15 cellular contexts compared by ENCODE assay signal in genomic region chr10:70586348-70586930, GRCh38. TPM values are rescaled to one million over a fixed set of nuclear protein-coding genes. Genes with fewer than 3 reads are reported as not detected.
"Had no signal": no experiment of that assay in that cellular context is flagged by ENCODE, and none has a peak within 500 bp of the region (broad histone marks: within the 10 kb centered on the region; RNA-seq: fewer than 3 reads in every experiment).

No MANE protein-coding gene starts in this region.

- H3K4me1 Mint-ChIP-seq: activated B cell treated with CpG ODN at 0.5 μM for 24 hours had no signal

- H3K79me2 ChIP-seq: parathyroid adenoma had no signal

- H3K9ac ChIP-seq: parathyroid adenoma had no signal

- ATAC-seq: heart right ventricle, left ventricle myocardium superior, T-helper 17 cell had no signal

- H3K9me3 ChIP-seq: heart right ventricle, thyroid gland, uterus had no signal

- H3K4me3 ChIP-seq: cardiac muscle cell, heart right ventricle, thyroid gland, uterus had no signal

- FAIRE-seq: colon, endothelial cell of umbilical vein, keratinocyte had no signal

- DNase-seq: activated B cell treated with CpG ODN at 0.5 μM for 24 hours; heart right ventricle; left ventricle myocardium superior; mesendoderm; retina; stimulated activated CD4-positive, alpha-beta T cell treated with anti-CD3 and anti-CD28 coated beads, Interleukin-15, amount 100 ng/mL, for 24 hours; stimulated activated CD4-positive, alpha-beta T cell treated with anti-CD3 and anti-CD28 coated beads, Interleukin-4, amount 100 ng/mL, for 24 hours; T-helper 17 cell; uterus had no signal

- H3K27me3 ChIP-seq: cardiac muscle cell, heart right ventricle, thyroid gland, uterus had no signal

- H3K27ac ChIP-seq: cardiac muscle cell, parathyroid adenoma, uterus had no signal

- H3K9me3 Mint-ChIP-seq: activated B cell treated with CpG ODN at 0.5 μM for 24 hours had no signal

- H3K27ac Mint-ChIP-seq: activated B cell treated with CpG ODN at 0.5 μM for 24 hours, T-helper 17 cell had no signal

- H3K4me3 Mint-ChIP-seq: activated B cell treated with CpG ODN at 0.5 μM for 24 hours, T-helper 17 cell had no signal

- H2AFZ ChIP-seq: parathyroid adenoma had no signal

- H3K4me1 ChIP-seq: uterus had no signal

- H3K36me3 ChIP-seq: cardiac muscle cell, heart right ventricle, thyroid gland, uterus had no signal

RNA-seq across cellular contexts. Expression of gene PRF1, which starts 16.1 kb away (rescaled TPM):
- total RNA-seq: cardiac muscle cell, endothelial cell of umbilical vein had no signal
- polyA plus RNA-seq: cardiac muscle cell, endothelial cell of umbilical vein, keratinocyte had no signal
